9 cellular contexts compared by ENCODE assay signal in the genomic region with DNA sequence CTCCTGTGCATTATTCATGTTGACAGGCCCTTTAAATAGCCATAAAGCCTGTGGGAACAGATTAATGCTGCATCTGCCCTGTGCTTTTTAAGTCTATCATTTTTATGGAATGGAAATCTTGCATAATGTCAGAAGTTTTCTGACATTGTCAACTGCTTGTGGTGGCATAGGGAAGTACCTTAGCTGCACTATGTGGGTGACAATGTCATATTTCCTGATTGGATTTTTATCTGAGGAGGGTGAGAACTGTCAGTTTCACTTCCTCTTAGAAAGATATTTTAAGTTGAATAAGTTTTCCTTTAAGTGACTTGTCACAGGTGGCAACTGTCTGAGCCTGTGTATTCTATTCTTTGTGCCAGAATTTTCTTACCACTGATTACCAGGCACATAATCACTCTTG.
DNase-seq lines count a peak whose midpoint lies in the region; ATAC-seq, FAIRE-seq and TF ChIP-seq lines count a peak whose summit lies in the region.
"Had no signal": no experiment of that assay in that cellular context is flagged by ENCODE, and none has a peak within 500 bp of the region (broad histone marks: within the 10 kb centered on the region; RNA-seq: fewer than 3 reads in every experiment).

No MANE protein-coding gene starts in this region.

- no peaks in the 10 kb centered on the region for H3K9me3 Mint-ChIP-seq in activated T-helper 17 cell treated with anti-CD3 and anti-CD28 coated beads, Interleukin-2, amount 50 U/mL, for 72 hours

- no peak overlapping the region for H3K27ac Mint-ChIP-seq in activated T-helper 17 cell treated with anti-CD3 and anti-CD28 coated beads, Interleukin-2, amount 50 U/mL, for 72 hours

- H3K36me3 Mint-ChIP-seq in activated T-helper 17 cell treated with anti-CD3 and anti-CD28 coated beads, Interleukin-2, amount 50 U/mL, for 72 hours (ENCODE audit: low read depth) = no peaks in the 10 kb centered on the region

- TF ChIP-seq POLR2A in GM12891 (IDR thresholded peaks at IDR 0.05; ENCODE audit: low read depth, low read length) = no peak

- H3K4me1 Mint-ChIP-seq in activated T-helper 17 cell treated with anti-CD3 and anti-CD28 coated beads, Interleukin-2, amount 50 U/mL, for 72 hours = peaks cover 3% of the 10 kb centered on the region

- H3K4me3 Mint-ChIP-seq in activated T-helper 17 cell treated with anti-CD3 and anti-CD28 coated beads, Interleukin-2, amount 50 U/mL, for 72 hours = no peak overlapping the region

- no peaks in the 10 kb centered on the region for H3K27me3 Mint-ChIP-seq in activated T-helper 17 cell treated with anti-CD3 and anti-CD28 coated beads, Interleukin-2, amount 50 U/mL, for 72 hours

- FAIRE-seq in GM12891 (lab: Jason Lieb, UNC) = peak; percentile 86
- FAIRE-seq: bronchial epithelial cell had no signal

- DNase-seq in GM12891 (ENCODE audit: insufficient read length, low spot score) (no peak), AG08396 (ENCODE audit: low spot score) (no peak), amygdala (lab: John Stamatoyannopoulos, UW) (no peak), NCI-H2227 treated with DMSO at 0.1 percent for 48 hours (lab: John Stamatoyannopoulos, UW) (no peak)
- DNase-seq in activated CD8-positive, alpha-beta memory T cell treated with anti-CD3 and anti-CD28 coated beads, Interleukin-2, amount 50 U/mL, for 4 hours = no peak

- ATAC-seq in GM21381 (IDR thresholded peaks at IDR 0.05; ENCODE audit: unreplicated experiment) (peak; percentile 98), HG03439 (IDR thresholded peaks at IDR 0.05; ENCODE audit: unreplicated experiment) (peak; percentile 97)
- ATAC-seq in activated T-helper 17 cell treated with anti-CD3 and anti-CD28 coated beads, Interleukin-2, amount 50 U/mL, for 72 hours (replicated peaks) = peak; percentile 83

TF ChIP-seq in GM12891, 5 proteins besides CTCF, POLR2A, EP300 and RAD21:
- TF ChIP-seq SPI1 (IDR thresholded peaks at IDR 0.05; ENCODE audit: low read depth, low read length) = peak; percentile 99
- no peak for TF ChIP-seq POU2F2 (IDR thresholded peaks at IDR 0.05; ENCODE audit: low read depth, low read length)
TF ChIP-seq in GM12891: peak in this region for 1.
